27 cellular contexts compared by ENCODE assay signal in genomic region chr11:115446214-115446613, GRCh38. TPM values are rescaled to one million over a fixed set of nuclear protein-coding genes. Genes with fewer than 3 reads are reported as not detected.
A peak's percentile ranks its signal among the peaks of the same experiment; 100 is the strongest.
DNase-seq lines count a peak whose midpoint lies in the region; ATAC-seq, FAIRE-seq and TF ChIP-seq lines count a peak whose summit lies in the region.
"Had no signal": no experiment of that assay in that cellular context is flagged by ENCODE, and none has a peak within 500 bp of the region (broad histone marks: within the 10 kb centered on the region; RNA-seq: fewer than 3 reads in every experiment).

No MANE protein-coding gene starts in this region.

- H3K36me3 ChIP-seq in heart left ventricle (no peaks in the 10 kb centered on the region), liver (ENCODE audit: control insufficient read depth in 4 of 4, insufficient read depth in 3 of 4, low read depth in 1 of 4, low read length in 3 of 4) (no peaks in the 10 kb centered on the region), HepG2 (replicated peaks in 1 of 2; ENCODE audit: control insufficient read depth in 1 of 2, insufficient read depth in 2 of 2, low read length in 2 of 2) (no peaks in the 10 kb centered on the region; a peak in 2 of 5 replicates)

- DNase-seq in heart left ventricle (peak in 1 of 5 donors; percentile 8), Right ventricle myocardium inferior (ENCODE audit: missing footprints) (no peak), HepG2 (ENCODE audit: low spot score) (no peak), nephron progenitor cell (no peak), COLO829 (ENCODE audit: low spot score) (no peak), coronary artery (ENCODE audit: low spot score) (no peak)
- DNase-seq: 8988T; ACHN; AML-193; BE2C; Calu3; CD4-positive, alpha-beta T cell; CD8-positive, alpha-beta memory T cell; COR-L47; DMS53; DMS79 treated with DMSO at 0.1 percent for 48 hours; GF-D8; H9 had no signal

- H3K9me3 ChIP-seq in heart left ventricle (peaks cover 0 to 26% (median 17%) of the 10 kb centered on the region in 12 donors), liver (ENCODE audit: control insufficient read depth in 4 of 4, low read length in 3 of 4) (peaks cover 0 to 5% (median 3%) of the 10 kb centered on the region in 4 donors), HepG2 (ENCODE audit: low read length) (peaks cover 12% of the 10 kb centered on the region)

- H3K4me3 ChIP-seq in heart left ventricle: no peak overlapping the region
- no peak overlapping the region for H3K4me3 ChIP-seq in liver (ENCODE audit: low read depth in 1 of 3, low read length in 3 of 3)
- no peak overlapping the region for H3K4me3 ChIP-seq in HepG2 (replicated peaks in 1 of 3; ENCODE audit: insufficient read depth in 1 of 3, low read depth in 2 of 3, low read length in 3 of 3)
- no peak overlapping the region for H3K4me3 ChIP-seq in coronary artery
- H3K4me3 ChIP-seq: A549; BLaER1 treated with 17β-estradiol and CSF1 and Interleukin-3, amounts not matched to agents 10 nM and 100 nM; GM23338 had no signal

- CTCF ChIA-PET in HepG2 (lab: Yijun Ruan, JAX; ENCODE audit: low intra/inter-chr PET ratio, low total read pairs): no interaction called here

- H3K27ac Mint-ChIP-seq in nephron progenitor cell: peak overlapping the region; percentile 20
- H3K27ac Mint-ChIP-seq: CD4-positive, alpha-beta T cell; CD8-positive, alpha-beta memory T cell; GM23338; H9 had no signal

- WGBS in heart left ventricle, 4 donors: 26 to 34% (median 29%) methylated on average over 1 of the region's 1 CpG
- WGBS in liver: 25% methylated on average over 1 of the region's 1 CpG
- 95% methylated on average over 1 of the region's 1 CpG for WGBS in HepG2 (ENCODE audit: low lambda C conversion rate)

- H3K27me3 ChIP-seq in heart left ventricle (no peaks in the 10 kb centered on the region), liver (ENCODE audit: control insufficient read depth in 4 of 4, insufficient read depth in 4 of 4, low read length in 3 of 4) (no peaks in the 10 kb centered on the region), HepG2 (ENCODE audit: control insufficient read depth in 1 of 2, insufficient read depth in 2 of 2, low read length in 2 of 2) (no peaks in the 10 kb centered on the region)
- H3K27me3 ChIP-seq: BE2C; BLaER1 treated with 17β-estradiol and CSF1 and Interleukin-3, amounts not matched to agents 10 nM and 100 nM had no signal

- H3K4me1 ChIP-seq in heart left ventricle (no peaks in the 10 kb centered on the region), liver (ENCODE audit: control insufficient read depth in 4 of 4, insufficient read depth in 4 of 4, low read length in 3 of 4) (peaks cover 2 to 27% (median 23%) of the 10 kb centered on the region in 4 donors), HepG2 (ENCODE audit: insufficient read depth, low read length) (peaks cover 8% of the 10 kb centered on the region)
- H3K4me1 ChIP-seq: A549; BE2C; BLaER1 treated with 17β-estradiol and CSF1 and Interleukin-3, amounts not matched to agents 10 nM and 100 nM had no signal

- TF ChIP-seq RAD21 in liver (IDR thresholded peaks at IDR 0.05): peak in 1 of 2 donors; percentile 18
- no peak for TF ChIP-seq RAD21 in HepG2 (CRISPR knock-in tag; IDR thresholded peaks at IDR 0.05)

- TF ChIP-seq EP300 in HepG2 (IDR thresholded peaks at IDR 0.05; ENCODE audit: low read depth in 2 of 2, low read length in 2 of 2) (no peak), HepG2 (CRISPR knock-in tag; IDR thresholded peaks at IDR 0.05; ENCODE audit: borderline replicate concordance) (no peak)

- intact Hi-C loops in heart left ventricle (cut with DNase I) (no loop called here), Right ventricle myocardium inferior (cut with DNase I) (no loop called here), HepG2 (cut with micrococcal nuclease; ENCODE audit: unreplicated experiment) (loop anchor here (1.0 kb wide), 1 partner anchor 27 kb away; no protein-coding TSS in a partner anchor)

- TF ChIP-seq CTCF in heart left ventricle (IDR thresholded peaks at IDR 0.05): no peak
- no peak for TF ChIP-seq CTCF in liver (IDR thresholded peaks at IDR 0.05; ENCODE audit: low read depth, low read length, missing input control)
- TF ChIP-seq CTCF in HepG2 (CRISPR knock-in tag; IDR thresholded peaks at IDR 0.05): no peak
- no peak for TF ChIP-seq CTCF in nephron progenitor cell (IDR thresholded peaks at IDR 0.05)
- no peak for TF ChIP-seq CTCF in coronary artery (IDR thresholded peaks at IDR 0.05)

- no peak overlapping the region for H3K4me2 ChIP-seq in HepG2 (ENCODE audit: low read depth, low read length)
- H3K4me2 ChIP-seq: A549; BLaER1 treated with 17β-estradiol and CSF1 and Interleukin-3, amounts not matched to agents 10 nM and 100 nM; GM23338 had no signal

- POLR2A ChIA-PET in HepG2 (lab: Yijun Ruan, JAX): no interaction called here

- in situ Hi-C loops in HepG2 (cut with HindIII; ENCODE audit: extremely low pct_ligation_motif_present, low pct_unique_long_range_greater_than_20kb): no loop called here

- H4K20me1 ChIP-seq in HepG2 (ENCODE audit: insufficient read depth, low read length): no peaks in the 10 kb centered on the region; the same call in none of the 2 replicates
- H4K20me1 ChIP-seq: BLaER1 treated with 17β-estradiol and CSF1 and Interleukin-3, amounts not matched to agents 10 nM and 100 nM had no signal

- H3K4me3 Mint-ChIP-seq in nephron progenitor cell: no peak overlapping the region
- H3K4me3 Mint-ChIP-seq: CD14-positive monocyte; CD4-positive, alpha-beta T cell; CD8-positive, alpha-beta memory T cell; GM23338; H9 had no signal

- H3K79me2 ChIP-seq in HepG2 (ENCODE audit: insufficient read depth, low read length): peaks cover 37% of the 10 kb centered on the region

- no peaks in the 10 kb centered on the region for H3K27me3 Mint-ChIP-seq in nephron progenitor cell (ENCODE audit: low read depth, poor library complexity)
- H3K27me3 Mint-ChIP-seq: CD4-positive, alpha-beta T cell had no signal

- H3K27ac ChIP-seq in heart left ventricle (no peak overlapping the region), liver (ENCODE audit: low read depth in 1 of 2, low read length in 2 of 2) (no peak overlapping the region), HepG2 (ENCODE audit: extremely low read length, insufficient read depth, low read length) (no peak overlapping the region), coronary artery (no peak overlapping the region)
- H3K27ac ChIP-seq: A549; BLaER1 treated with 17β-estradiol and CSF1 and Interleukin-3, amounts not matched to agents 10 nM and 100 nM had no signal

- H3K9ac ChIP-seq in liver (ENCODE audit: low read depth in 1 of 2, low read length in 2 of 2) (no peak overlapping the region), HepG2 (ENCODE audit: insufficient read depth, low read depth, low read length) (no peak overlapping the region)
- H3K9ac ChIP-seq: BLaER1 treated with 17β-estradiol and CSF1 and Interleukin-3, amounts not matched to agents 10 nM and 100 nM had no signal

- H2AFZ ChIP-seq in HepG2 (ENCODE audit: low read length): no peak overlapping the region
- H2AFZ ChIP-seq: GM23338 had no signal

- peak; percentile 30 to 77 (median 72) for ATAC-seq in heart left ventricle
- no peak for ATAC-seq in Right ventricle myocardium inferior
- no peak for ATAC-seq in HepG2
- ATAC-seq: A549, GM23338, HCT116 had no signal

- no peaks in the 10 kb centered on the region for H3K4me1 Mint-ChIP-seq in nephron progenitor cell
- H3K4me1 Mint-ChIP-seq: CD14-positive monocyte; CD8-positive, alpha-beta memory T cell; GM23338; H9 had no signal

- TF ChIP-seq POLR2A in heart left ventricle (IDR thresholded peaks at IDR 0.05): no peak
- TF ChIP-seq POLR2A in HepG2 (IDR thresholded peaks at IDR 0.05; ENCODE audit: insufficient read depth in 1 of 2, low read depth in 2 of 2, low read length in 2 of 2): no peak

- BruUV-seq in HepG2 (replicated peaks; lab: Mats Ljungman, UMichigan): no TSS peak

- no peak for FAIRE-seq in HepG2 (lab: Jason Lieb, UNC)
- FAIRE-seq: A549, GM12891, GM18507 had no signal

- peaks cover 46% of the 10 kb centered on the region for H3K9me3 Mint-ChIP-seq in nephron progenitor cell

- H3K36me3 Mint-ChIP-seq in nephron progenitor cell (ENCODE audit: low read depth): peaks cover 90% of the 10 kb centered on the region
- H3K36me3 Mint-ChIP-seq: CD14-positive monocyte had no signal

TF ChIP-seq in liver, 16 proteins besides CTCF, POLR2A, EP300 and RAD21 (continues in another document):
- TF ChIP-seq MAX (IDR thresholded peaks at IDR 0.05): no peak

TF ChIP-seq in HepG2, 621 proteins besides CTCF, POLR2A, EP300 and RAD21:
- TF ChIP-seq NFKB2 (CRISPR knock-in tag; IDR thresholded peaks at IDR 0.05; ENCODE audit: borderline replicate concordance): no peak

RNA-seq across cellular contexts. Expression of gene CADM1, which starts 58.0 kb away (rescaled TPM):
- 10 to 100 TPM; 21.0 to 80.2 (median 45.8) TPM for total RNA-seq in heart left ventricle
- polyA plus RNA-seq in heart left ventricle: 10 to 100 TPM; 11.4 to 33.4 TPM
- total RNA-seq in Right ventricle myocardium inferior: 42.4 TPM
- total RNA-seq in liver: 10 to 100 TPM; 13.0 to 37.2 TPM
- 10 to 100 TPM; 20.6 to 40.6 TPM for polyA plus RNA-seq in liver
- total RNA-seq in HepG2 (2016; rRNA removed; fragmentation: Illumina TruSeq; extraction: Trizol): 62.2 and 122 TPM in 2 replicates
- total RNA-seq in HepG2 (2016; cell fraction: cytosol; rRNA removed; fragmentation: Illumina TruSeq; extraction: Trizol; ENCODE audit: low read depth): 20.6 and 22.4 TPM in 2 replicates
- 50.3 and 115 TPM in 2 replicates for total RNA-seq in HepG2 (2016; cell fraction: insoluble cytoplasmic fraction; rRNA removed; fragmentation: Illumina TruSeq; extraction: Trizol)
- 22.9 and 28.5 TPM in 2 replicates for total RNA-seq in HepG2 (2016; cell fraction: membrane; rRNA removed; fragmentation: Illumina TruSeq; extraction: Trizol)
- total RNA-seq in HepG2 (2016; cell fraction: nucleus; rRNA removed; fragmentation: Illumina TruSeq; extraction: Trizol): 159 and 163 TPM in 2 replicates
- polyA plus RNA-seq in HepG2 (2011; rRNA removed): 61.6 and 71.3 TPM in 2 replicates
- 52.5 and 58.8 TPM in 2 replicates for polyA plus RNA-seq in HepG2 (2011; cell fraction: cytosol; rRNA removed)
- 32.4 and 35.9 TPM in 2 replicates for polyA plus RNA-seq in HepG2 (2011; cell fraction: nucleus; rRNA removed)
- polyA plus RNA-seq in HepG2 (2012): 84.1 and 86.8 TPM in 2 replicates
- polyA plus RNA-seq in HepG2 (2016; cell fraction: cytosol; fragmentation: Illumina TruSeq; extraction: Trizol; ENCODE audit: low read depth): 8.7 and 9.1 TPM in 2 replicates
- 40.6 and 51.1 TPM in 2 replicates for polyA plus RNA-seq in HepG2 (2016; cell fraction: insoluble cytoplasmic fraction; fragmentation: Illumina TruSeq; extraction: Trizol; ENCODE audit: low read depth)
- polyA plus RNA-seq in HepG2 (2016; cell fraction: membrane; fragmentation: Illumina TruSeq; extraction: Trizol; ENCODE audit: low read depth): 8.6 and 11.4 TPM in 2 replicates
- 126 and 127 TPM in 2 replicates for polyA plus RNA-seq in HepG2 (2016; cell fraction: nucleus; fragmentation: Illumina TruSeq; extraction: Trizol; ENCODE audit: insufficient read depth, low read depth)
- 78.2 TPM in 1 of 2 replicates, not detected in the other for polyA minus RNA-seq in HepG2 (2011; rRNA and poly(A)+ RNA removed; ENCODE audit: low replicate concordance)
- polyA minus RNA-seq in HepG2 (2011; cell fraction: cytosol; rRNA and poly(A)+ RNA removed): 56.0 and 62.6 TPM in 2 replicates
- 161 and 188 TPM in 2 replicates for polyA minus RNA-seq in HepG2 (2011; cell fraction: nucleus; rRNA and poly(A)+ RNA removed)
- total RNA-seq: G401 had no signal
- polyA plus RNA-seq: CD14-positive monocyte had no signal

Comparison
In these comparisons a context has a peak if more than half of its experiments do, and no peak if none do; other contexts are left out.
1. ATAC-seq: peak in heart left ventricle (4 of 4); none in Right ventricle myocardium inferior (single experiment) and HepG2 (single experiment).